12 cellular contexts compared by ENCODE assay signal in the genomic region with DNA sequence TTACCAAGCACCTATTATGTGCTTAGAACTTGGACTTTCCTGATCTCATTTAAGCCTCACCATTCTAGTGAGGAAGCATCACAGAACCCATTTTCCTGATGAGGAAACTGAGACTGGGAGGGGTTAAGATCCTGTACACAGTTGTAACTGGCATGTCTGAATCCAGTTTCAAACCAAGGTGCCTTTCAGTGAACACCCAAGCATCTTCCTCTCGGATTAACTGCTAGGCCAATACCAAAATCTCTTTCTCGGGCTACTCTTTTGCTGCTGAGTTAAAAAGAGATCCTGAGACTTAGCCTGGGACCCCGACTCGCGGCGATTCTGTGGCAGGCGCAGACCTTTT. TPM values are rescaled to one million over a fixed set of nuclear protein-coding genes. Genes with fewer than 3 reads are reported as not detected.
DNase-seq lines count a peak whose midpoint lies in the region; ATAC-seq, FAIRE-seq and TF ChIP-seq lines count a peak whose summit lies in the region.
"Had no signal": no experiment of that assay in that cellular context is flagged by ENCODE, and none has a peak within 500 bp of the region (broad histone marks: within the 10 kb centered on the region; RNA-seq: fewer than 3 reads in every experiment).

No MANE protein-coding gene starts in this region.

- H3K4me3 ChIP-seq in A673 (ENCODE audit: low read depth, low read length, poor library complexity, severe bottlenecking) (peak overlapping the region; percentile 37), KMS-11 (IDR thresholded peaks at IDR 0.05; ENCODE audit: insufficient read depth, low read depth, low read length) (no peak overlapping the region), endothelial cell of umbilical vein (replicated peaks in 1 of 3; ENCODE audit: insufficient read depth in 1 of 3, low read depth in 1 of 3, low read length in 3 of 3) (no peak overlapping the region), OCI-LY7 (ENCODE audit: low read depth, low read length, poor library complexity, severe bottlenecking) (no peak overlapping the region)

- H3K4me2 ChIP-seq in KMS-11 (peak overlapping the region; percentile 50; the same call in 1 of the 2 replicates), endothelial cell of umbilical vein (ENCODE audit: insufficient read depth, low read length) (peak overlapping the region; percentile 49), OCI-LY7 (ENCODE audit: low read length) (no peak overlapping the region)

- peak overlapping the region; percentile 65 for H2AFZ ChIP-seq in KMS-11 (ENCODE audit: low read depth)
- H2AFZ ChIP-seq in endothelial cell of umbilical vein (ENCODE audit: low read depth, low read length): no peak overlapping the region
- no peak overlapping the region for H2AFZ ChIP-seq in OCI-LY7 (ENCODE audit: low read length)

- no peaks in the 10 kb centered on the region for H3K9me3 Mint-ChIP-seq in osteocyte (ENCODE audit: unreplicated experiment)
- H3K9me3 Mint-ChIP-seq: natural killer cell treated with Interleukin-12 subunit alpha and Interleukin-12 subunit beta and Interleukin-15 and Interleukin-18, amount 100 ng/mL, for 72 hours had no signal

- no peaks in the 10 kb centered on the region for H3K4me1 ChIP-seq in A673 (ENCODE audit: insufficient read depth, low read length, poor library complexity, severe bottlenecking)
- H3K4me1 ChIP-seq in KMS-11 (ENCODE audit: low read depth, poor library complexity, severe bottlenecking): no peaks in the 10 kb centered on the region
- peaks cover 18% of the 10 kb centered on the region for H3K4me1 ChIP-seq in endothelial cell of umbilical vein (ENCODE audit: control insufficient read depth, extremely low read depth, insufficient read depth, low read length)
- H3K4me1 ChIP-seq in OCI-LY7 (ENCODE audit: insufficient read depth, low read length, poor library complexity, severe bottlenecking): no peaks in the 10 kb centered on the region

- TF ChIP-seq POLR2A in endothelial cell of umbilical vein (IDR thresholded peaks at IDR 0.05; ENCODE audit: low read depth, low read length): no peak

- FAIRE-seq in endothelial cell of umbilical vein (lab: Jason Lieb, UNC): no peak

- no peak overlapping the region for H3K27ac ChIP-seq in A673 (ENCODE audit: low read depth, low read length, poor library complexity, severe bottlenecking)
- no peak overlapping the region for H3K27ac ChIP-seq in KMS-11
- no peak overlapping the region for H3K27ac ChIP-seq in endothelial cell of umbilical vein (ENCODE audit: insufficient read depth, low read depth, low read length)
- no peak overlapping the region for H3K27ac ChIP-seq in OCI-LY7 (ENCODE audit: low read depth, low read length, poor library complexity, severe bottlenecking)
- H3K27ac ChIP-seq: C4-2B, thyroid gland had no signal

- intact Hi-C loops in A673 (cut with micrococcal nuclease; ENCODE audit: unreplicated experiment): loop anchor here (10.0 kb wide), 1 partner anchor 114 kb away; no protein-coding TSS in a partner anchor
- intact Hi-C loops in endothelial cell of umbilical vein (cut with micrococcal nuclease): loop anchor here (5.0 kb wide), 1 partner anchor 191 kb away; no protein-coding TSS in a partner anchor
- intact Hi-C loops in OCI-LY7 (cut with micrococcal nuclease; ENCODE audit: unreplicated experiment): loop anchor here (10.0 kb wide), 1 partner anchor 214 kb away; no protein-coding TSS in a partner anchor

- H3K36me3 Mint-ChIP-seq in osteocyte (ENCODE audit: unreplicated experiment): peaks cover 38% of the 10 kb centered on the region
- H3K36me3 Mint-ChIP-seq: natural killer cell treated with Interleukin-12 subunit alpha and Interleukin-12 subunit beta and Interleukin-15 and Interleukin-18, amount 100 ng/mL, for 72 hours had no signal

- H3K4me1 Mint-ChIP-seq in osteocyte (ENCODE audit: unreplicated experiment): peaks cover 71% of the 10 kb centered on the region

- POLR2A ChIA-PET in A673 (lab: Charles Lee; ENCODE audit: low non-redundant PET) (no interaction called here), endothelial cell of umbilical vein (lab: Charles Lee) (no interaction called here), OCI-LY7 (lab: Charles Lee) (no interaction called here)

- in situ Hi-C loops in GM13976 (cut with MboI; ENCODE audit: low sequenced_read_pairs, unreplicated experiment): loop anchor here (10.0 to 25.0 kb wide), 3 partner anchors 184 to 484 kb away; no protein-coding TSS in a partner anchor

- H3K36me3 ChIP-seq in A673 (ENCODE audit: insufficient read depth, low read length, poor library complexity, severe bottlenecking) (no peaks in the 10 kb centered on the region), KMS-11 (ENCODE audit: insufficient read depth) (no peaks in the 10 kb centered on the region), endothelial cell of umbilical vein (ENCODE audit: control insufficient read depth in 2 of 2, extremely low read depth in 1 of 2, insufficient read depth in 2 of 2, low read length in 2 of 2) (no peaks in the 10 kb centered on the region), OCI-LY7 (ENCODE audit: insufficient read depth, low read length) (no peaks in the 10 kb centered on the region)
- H3K36me3 ChIP-seq: thyroid gland had no signal

- no peaks in the 10 kb centered on the region for H4K20me1 ChIP-seq in KMS-11 (ENCODE audit: insufficient read depth)
- no peaks in the 10 kb centered on the region for H4K20me1 ChIP-seq in endothelial cell of umbilical vein (replicated peaks; ENCODE audit: control insufficient read depth, extremely low read depth, insufficient read depth, low read length)
- no peaks in the 10 kb centered on the region for H4K20me1 ChIP-seq in OCI-LY7 (ENCODE audit: insufficient read depth, low read length)

- H3K4me3 Mint-ChIP-seq in osteocyte (ENCODE audit: unreplicated experiment): peak overlapping the region; percentile 38
- H3K4me3 Mint-ChIP-seq: natural killer cell treated with Interleukin-12 subunit alpha and Interleukin-12 subunit beta and Interleukin-15 and Interleukin-18, amount 100 ng/mL, for 72 hours had no signal

- H3K9me1 ChIP-seq in endothelial cell of umbilical vein (replicated peaks; ENCODE audit: control insufficient read depth, extremely low read depth, insufficient read depth, low read length): no peaks in the 10 kb centered on the region

- no peaks in the 10 kb centered on the region for H3K27me3 Mint-ChIP-seq in osteocyte (ENCODE audit: unreplicated experiment)

- H3K79me2 ChIP-seq in KMS-11 (ENCODE audit: insufficient read depth, low read depth) (no peaks in the 10 kb centered on the region), endothelial cell of umbilical vein (ENCODE audit: control insufficient read depth, insufficient read depth, low read length) (no peaks in the 10 kb centered on the region), OCI-LY7 (ENCODE audit: insufficient read depth, low read depth, low read length) (no peaks in the 10 kb centered on the region)

- BruUV-seq in A673 (replicated peaks; lab: Mats Ljungman, UMichigan) (no TSS peak), endothelial cell of umbilical vein (replicated peaks; lab: Mats Ljungman, UMichigan) (no TSS peak), OCI-LY7 (replicated peaks; lab: Mats Ljungman, UMichigan) (no TSS peak)

- H3K9ac ChIP-seq in KMS-11: no peak overlapping the region
- no peak overlapping the region for H3K9ac ChIP-seq in endothelial cell of umbilical vein (replicated peaks; ENCODE audit: extremely low read depth, insufficient read depth, low read length)

- dilution Hi-C loops in endothelial cell of umbilical vein (cut with MboI; ENCODE audit: extremely low pct_ligation_motif_present, low sequenced_read_pairs): no loop called here

- H3K27me3 ChIP-seq in A673 (replicated peaks; ENCODE audit: insufficient read depth, low read depth, low read length, poor library complexity) (peaks cover 52% of the 10 kb centered on the region), KMS-11 (ENCODE audit: insufficient read depth, low read depth) (no peaks in the 10 kb centered on the region), endothelial cell of umbilical vein (ENCODE audit: control insufficient read depth in 2 of 2, insufficient read depth in 2 of 2, low read length in 2 of 2) (peaks cover 17% of the 10 kb centered on the region in 2 experiments)
- H3K27me3 ChIP-seq: thyroid gland had no signal

- CTCF ChIA-PET in A673 (lab: Charles Lee) (interaction anchor here (0.5 to 2.9 kb wide), 4 partner anchors 118 to 211 kb away, joined by 3 to 41 read pairs (median 8); no protein-coding TSS in a partner anchor), endothelial cell of umbilical vein (lab: Charles Lee) (interaction anchor here (0.9 to 7.5 kb wide), 13 partner anchors 8 to 488 kb away, joined by 3 to 828 read pairs (median 49); partner anchors contain the start of gene ABHD17C), OCI-LY7 (lab: Charles Lee; ENCODE audit: unreplicated experiment) (no interaction called here)

- DNase-seq in A673 (ENCODE audit: low spot score) (no peak), endothelial cell of umbilical vein (ENCODE audit: low read depth, low spot score) (peak; percentile 12), osteocyte (ENCODE audit: extremely low spot score, unreplicated experiment) (no peak), GM13976 (ENCODE audit: low spot score) (no peak), glomerular visceral epithelial cell (ENCODE audit: extremely low spot score) (no peak), OCI-LY7 (ENCODE audit: low spot score) (no peak)
- DNase-seq: GF-D8 had no signal

- TF ChIP-seq CTCF in A673 (conservative IDR thresholded peaks at IDR 0.05; ENCODE audit: low read depth, low read length): no peak
- no peak; the same call in 1 of the 2 replicates for TF ChIP-seq CTCF in KMS-11 (conservative IDR thresholded peaks at IDR 0.05; ENCODE audit: low read depth, low read length)
- no peak for TF ChIP-seq CTCF in endothelial cell of umbilical vein (IDR thresholded peaks at IDR 0.05; ENCODE audit: extremely low read depth in 1 of 2, insufficient read depth in 1 of 2, low read depth in 1 of 2, low read length in 2 of 2)
- no peak for TF ChIP-seq CTCF in osteocyte (IDR thresholded peaks at IDR 0.05)
- TF ChIP-seq CTCF in GM13976 (IDR thresholded peaks at IDR 0.05; ENCODE audit: borderline replicate concordance, control extremely low read depth, extremely low read depth, insufficient read depth, missing control alignments): no peak
- TF ChIP-seq CTCF in OCI-LY7 (conservative IDR thresholded peaks at IDR 0.05; ENCODE audit: low read length): no peak

- H3K27ac Mint-ChIP-seq in osteocyte (ENCODE audit: unreplicated experiment): peak overlapping the region; percentile 79
- H3K27ac Mint-ChIP-seq: natural killer cell treated with Interleukin-12 subunit alpha and Interleukin-12 subunit beta and Interleukin-15 and Interleukin-18, amount 100 ng/mL, for 72 hours had no signal

- no peak for ATAC-seq in GM19023 (IDR thresholded peaks at IDR 0.05; ENCODE audit: unreplicated experiment)

- H3K9me3 ChIP-seq in A673 (ENCODE audit: low read depth, low read length, poor library complexity, severe bottlenecking): no peaks in the 10 kb centered on the region
- no peaks in the 10 kb centered on the region for H3K9me3 ChIP-seq in endothelial cell of umbilical vein (replicated peaks; ENCODE audit: control insufficient read depth, insufficient read depth, low read length)
- no peaks in the 10 kb centered on the region for H3K9me3 ChIP-seq in OCI-LY7 (ENCODE audit: low read length)
- H3K9me3 ChIP-seq: thyroid gland had no signal

- H3K9me2 ChIP-seq in OCI-LY7 (ENCODE audit: insufficient read depth, low read length): no peaks in the 10 kb centered on the region

RNA-seq across cellular contexts. Expression of gene CEMIP, which starts 0.6 kb away (rescaled TPM):
- total RNA-seq in A673 (2021): not detected in 2 replicates
- not detected in 2 replicates for total RNA-seq in endothelial cell of umbilical vein
- polyA plus RNA-seq in endothelial cell of umbilical vein: 0.01 and 0.02 TPM in 2 replicates
- polyA plus RNA-seq in endothelial cell of umbilical vein (2011; cell fraction: cytosol; rRNA removed): not detected in 2 replicates
- 0.01 TPM in 2 replicates for polyA plus RNA-seq in endothelial cell of umbilical vein (2011; cell fraction: nucleus; rRNA removed)
- 0.36 and 0.67 TPM in 2 replicates for polyA plus RNA-seq in endothelial cell of umbilical vein (2012)
- not detected in 2 replicates for polyA minus RNA-seq in endothelial cell of umbilical vein
- not detected for polyA minus RNA-seq in endothelial cell of umbilical vein (2011; cell fraction: cytosol; rRNA and poly(A)+ RNA removed)
- not detected in 2 replicates for polyA minus RNA-seq in endothelial cell of umbilical vein (2011; cell fraction: nucleus; rRNA and poly(A)+ RNA removed)
- 445 and 457 TPM in 2 replicates for total RNA-seq in osteocyte
- total RNA-seq in OCI-LY7 (2014; rRNA removed; shearing (Covaris generic)): not detected in 2 replicates
- total RNA-seq in OCI-LY7 (2022): not detected in 2 replicates

Comparison
In these comparisons a context has a peak if more than half of its experiments do, and no peak if none do; other contexts are left out.
1. RNA of gene CEMIP, which starts 0.6 kb away (total RNA-seq): 445 to 457 TPM in osteocyte; not detected in endothelial cell of umbilical vein, not detected in A673 and not detected in OCI-LY7; every median in the first group is over 100 times any median in the second.